ENCODE assay signal across 26 cellular contexts in the genomic region with DNA sequence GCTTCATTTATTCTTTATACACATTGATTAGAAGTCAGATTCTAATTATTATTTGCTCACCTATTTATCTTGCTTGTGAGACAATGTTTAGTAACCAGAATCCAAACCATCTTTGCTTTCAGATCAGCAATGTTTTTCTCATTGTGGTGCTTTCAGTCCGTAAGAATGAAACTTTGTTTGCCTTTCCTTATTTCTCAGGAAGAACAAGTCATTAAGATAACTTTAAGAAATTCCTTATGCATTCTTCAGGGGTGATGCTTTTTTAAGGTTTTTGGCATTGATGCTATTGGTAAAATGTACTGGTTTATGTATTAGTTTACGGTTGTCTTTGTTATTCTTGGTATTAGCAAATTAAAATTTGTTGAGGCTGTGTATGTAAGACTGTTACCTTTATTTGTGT.
DNase-seq lines count a peak whose midpoint lies in the region; ATAC-seq and TF ChIP-seq lines count a peak whose summit lies in the region.
"Had no signal": no experiment of that assay in that cellular context is flagged by ENCODE, and none has a peak within 500 bp of the region (broad histone marks: within the 10 kb centered on the region; RNA-seq: fewer than 3 reads in every experiment).

No MANE protein-coding gene starts in this region.

- H3K27ac ChIP-seq in IMR-90 (ENCODE audit: insufficient read depth, low read length) (no peak overlapping the region), thyroid gland (no peak overlapping the region)
- H3K27ac ChIP-seq: body of pancreas, neural progenitor cell, Peyer's patch, right lobe of liver, tibial nerve had no signal

- no peak overlapping the region for H3K4me2 ChIP-seq in IMR-90 (ENCODE audit: low read depth, low read length)
- H3K4me2 ChIP-seq: neural progenitor cell had no signal

- no TSS peak for BruUV-seq in IMR-90 (replicated peaks; lab: Mats Ljungman, UMichigan)

- no peaks in the 10 kb centered on the region for H3K4me1 ChIP-seq in IMR-90 (ENCODE audit: control insufficient read depth, insufficient read depth, low read length)
- no peaks in the 10 kb centered on the region for H3K4me1 ChIP-seq in thyroid gland
- H3K4me1 ChIP-seq: BE2C, body of pancreas, neural progenitor cell, Peyer's patch, right lobe of liver, tibial nerve had no signal

- H3K4me3 ChIP-seq in AG10803 (ENCODE audit: low read length), result no peak overlapping the region
- H3K4me3 ChIP-seq in IMR-90 (ENCODE audit: insufficient read depth, low read depth, low read length), result no peak overlapping the region
- no peak overlapping the region for H3K4me3 ChIP-seq in thyroid gland (replicated peaks in 1 of 3)
- H3K4me3 ChIP-seq: body of pancreas, neural progenitor cell, Peyer's patch, right lobe of liver, tibial nerve had no signal

- H4K20me1 ChIP-seq in IMR-90 (ENCODE audit: insufficient read depth, low read length), result no peaks in the 10 kb centered on the region

- no peak overlapping the region for H4K8ac ChIP-seq in IMR-90 (ENCODE audit: low read depth in 2 of 2, low read length in 2 of 2)

- ATAC-seq in IMR-90 (ENCODE audit: low read depth) (no peak), HG03565 (IDR thresholded peaks at IDR 0.05; ENCODE audit: unreplicated experiment) (no peak)
- ATAC-seq: activated T-cell treated with anti-CD3 and anti-CD28 coated beads, Interleukin-2, amount 50 U/mL, for 72 hours; body of pancreas; CD8-positive, alpha-beta T cell; right lobe of liver had no signal

- no peak overlapping the region for H3K18ac ChIP-seq in IMR-90 (ENCODE audit: low read depth, low read length)

- no peak for TF ChIP-seq RAD21 in IMR-90 (IDR thresholded peaks at IDR 0.05; ENCODE audit: low read length)

- no peak overlapping the region for H3K9ac ChIP-seq in IMR-90 (ENCODE audit: low read depth, low read length)
- H3K9ac ChIP-seq: neural progenitor cell had no signal

- peak; percentile 13 for DNase-seq in AG10803 (ENCODE audit: low read depth)
- DNase-seq in IMR-90, result peak; percentile 0
- peak; percentile 36 for DNase-seq in dedifferentiated amniotic fluid mesenchymal stem cell (ENCODE audit: extremely low spot score)
- DNase-seq in kidney glomerular epithelial cell (lab: John Stamatoyannopoulos, UW), result peak; percentile 20
- no peak for DNase-seq in thyroid gland
- no peak for DNase-seq in stimulated activated CD4-positive, alpha-beta T cell treated with anti-CD3 and anti-CD28 coated beads, Interleukin-2, amount 100 ng/mL, for 24 hours
- no peak for DNase-seq in SIG-M5 treated with dmso at 0.1 percent for 504 hours (lab: John Stamatoyannopoulos, UW; ENCODE audit: unreplicated experiment)
- DNase-seq: activated CD4-positive, alpha-beta memory T cell treated with anti-CD3 and anti-CD28 coated beads for 36 hours; activated CD4-positive, CD25-positive, alpha-beta regulatory T cell treated with anti-CD3 and anti-CD28 coated beads, Interleukin-2, amount 50 U/mL, for 72 hours; activated T-cell treated with anti-CD3 and anti-CD28 coated beads, Interleukin-2, amount 50 U/mL, for 72 hours; BE2C; body of pancreas; CD8-positive, alpha-beta T cell; DMS 273 treated with DMSO at 0.1 percent for 48 hours; glutamatergic neuron; MM.1S; NCI-H1417; NCI-H345; NCI-H69; Peyer's patch; right lobe of liver; SHP77; stimulated activated CD4-positive, alpha-beta T cell treated with anti-CD3 and anti-CD28 coated beads, Interleukin-4, amount 100 ng/mL, for 4 hours had no signal

- no peak overlapping the region for H2AFZ ChIP-seq in IMR-90 (replicated peaks; ENCODE audit: low read length, poor library complexity)
- H2AFZ ChIP-seq: neural progenitor cell had no signal

- H3K27me3 ChIP-seq in IMR-90 (ENCODE audit: control insufficient read depth, insufficient read depth, low read length), result no peaks in the 10 kb centered on the region
- H3K27me3 ChIP-seq in thyroid gland, result no peaks in the 10 kb centered on the region
- H3K27me3 ChIP-seq: BE2C, body of pancreas, neural progenitor cell, Peyer's patch, right lobe of liver, tibial nerve had no signal

- H2BK20ac ChIP-seq in IMR-90 (ENCODE audit: low read depth, low read length), result no peak overlapping the region

- no peak overlapping the region for H2BK15ac ChIP-seq in IMR-90 (ENCODE audit: low read depth, low read length)

- no peak overlapping the region for H3K56ac ChIP-seq in IMR-90 (ENCODE audit: extremely low read depth, insufficient read depth, low read length)

- TF ChIP-seq CTCF in AG10803 (conservative IDR thresholded peaks at IDR 0.05; ENCODE audit: low read length), result no peak
- TF ChIP-seq CTCF in IMR-90 (conservative IDR thresholded peaks at IDR 0.05; ENCODE audit: low read depth, low read length), result no peak
- no peak for TF ChIP-seq CTCF in thyroid gland (IDR thresholded peaks at IDR 0.05)

- H4K5ac ChIP-seq in IMR-90 (ENCODE audit: low read depth, low read length), result no peak overlapping the region

- intact Hi-C loops in IMR-90 (cut with micrococcal nuclease), result no loop called here
- intact Hi-C loops in thyroid gland (cut with DNase I), result no loop called here

- H2AK5ac ChIP-seq in IMR-90 (ENCODE audit: low read depth, low read length), result no peak overlapping the region

- CTCF ChIA-PET in IMR-90 (lab: Yijun Ruan, JAX), result no interaction called here

- no peak overlapping the region for H3K14ac ChIP-seq in IMR-90 (replicated peaks; ENCODE audit: low read depth, low read length)

- H2AK9ac ChIP-seq in IMR-90 (replicated peaks; ENCODE audit: low read depth, low read length, poor library complexity), result no peak overlapping the region

- H2BK5ac ChIP-seq in IMR-90 (ENCODE audit: low read depth, low read length, poor library complexity, severe bottlenecking), result no peak overlapping the region

- in situ Hi-C loops in IMR-90 (cut with MboI; ENCODE audit: low sequenced_read_pairs), result no loop called here

- H3K23ac ChIP-seq in IMR-90 (ENCODE audit: low read depth, low read length), result no peak overlapping the region

- H3K36me3 ChIP-seq in IMR-90 (ENCODE audit: control insufficient read depth, insufficient read depth, low read length), result no peaks in the 10 kb centered on the region
- no peaks in the 10 kb centered on the region for H3K36me3 ChIP-seq in thyroid gland
- H3K36me3 ChIP-seq: BE2C, neural progenitor cell, Peyer's patch, right lobe of liver, tibial nerve had no signal

- H3K79me1 ChIP-seq in IMR-90 (ENCODE audit: low read depth in 1 of 2, low read length in 2 of 2), result no peaks in the 10 kb centered on the region

- dilution Hi-C loops in IMR-90 (cut with HindIII; ENCODE audit: low sequenced_read_pairs, unreplicated experiment), result no loop called here

- H3K4ac ChIP-seq in IMR-90 (ENCODE audit: low read depth, low read length), result no peak overlapping the region

- POLR2A ChIA-PET in IMR-90 (lab: Charles Lee; ENCODE audit: unreplicated experiment), result no interaction called here

- H4K91ac ChIP-seq in IMR-90 (ENCODE audit: insufficient read depth, low read depth, low read length), result no peak overlapping the region

- no CpG with 5 or more reads among the region's 2 CpGs for WGBS in IMR-90 (ENCODE audit: extremely low coverage in 2 of 2, insufficient read length in 1 of 2), 2 experiments
- WGBS in thyroid gland, 2 donors, result 63 to 71% methylated on average over 2 of the region's 2 CpGs

- H2BK120ac ChIP-seq in IMR-90 (ENCODE audit: low read depth, low read length), result no peak overlapping the region

- no peaks in the 10 kb centered on the region for H3K9me3 ChIP-seq in IMR-90 (ENCODE audit: control insufficient read depth, insufficient read depth, low read length)
- no peaks in the 10 kb centered on the region for H3K9me3 ChIP-seq in thyroid gland
- H3K9me3 ChIP-seq: BE2C, Peyer's patch, right lobe of liver had no signal

- no peaks in the 10 kb centered on the region for H3K9me1 ChIP-seq in IMR-90 (ENCODE audit: insufficient read depth, low read length)

- TF ChIP-seq POLR2A in IMR-90 (IDR thresholded peaks at IDR 0.05; ENCODE audit: low read depth, low read length), result no peak
- no peak for TF ChIP-seq POLR2A in thyroid gland (IDR thresholded peaks at IDR 0.05)

TF ChIP-seq in IMR-90, 13 proteins besides CTCF, POLR2A, EP300 and RAD21:
- TF ChIP-seq NFE2L2 (IDR thresholded peaks at IDR 0.05; ENCODE audit: low read depth, low read length), result no peak
- TF ChIP-seq RCOR1 (IDR thresholded peaks at IDR 0.05; ENCODE audit: insufficient replicate concordance, low read length), result no peak
TF ChIP-seq in IMR-90: peak in this region for 0.

Comparison
In these comparisons a context has a peak if more than half of its experiments do, and no peak if none do; other contexts are left out.
1. DNase-seq: peak in AG10803 (single experiment), IMR-90 (single experiment), dedifferentiated amniotic fluid mesenchymal stem cell (single experiment) and kidney glomerular epithelial cell (single experiment); none in thyroid gland (0 of 2), stimulated activated CD4-positive, alpha-beta T cell treated with anti-CD3 and anti-CD28 coated beads, Interleukin-2, amount 100 ng/mL, for 24 hours (0 of 2) and SIG-M5 treated with dmso at 0.1 percent for 504 hours (single experiment).